ENCODE assay signal across 34 cellular contexts in genomic region chr22:34722901-34723300, GRCh38.
"Had no signal": no experiment of that assay in that cellular context is flagged by ENCODE, and none has a peak within 500 bp of the region (broad histone marks: within the 10 kb centered on the region; RNA-seq: fewer than 3 reads in every experiment).

No MANE protein-coding gene starts in this region.

- H3K9me3 ChIP-seq: MG63 had no signal

- DNase-seq: Karpas-422, Kasumi-1, MG63, MM.1S, MV-4-11, NCI-H1048, NCI-H1092, NCI-H1092 treated with DMSO at 0.1 percent for 48 hours, NCI-H1105, NCI-H1105 treated with DMSO at 0.1 percent for 48 hours, NCI-H1417, NCI-H1417 treated with DMSO at 0.1 percent for 48 hours, NCI-H1436, NCI-H1436 treated with DMSO at 0.1 percent for 48 hours, NCI-H146, NCI-H1694, NCI-H1694 treated with DMSO at 0.1 percent for 48 hours, NCI-H187, NCI-H187 treated with DMSO at 0.1 percent for 48 hours, NCI-H1930, NCI-H2029, NCI-H2029 treated with DMSO at 0.1 percent for 48 hours, NCI-H2081, NCI-H2081 treated with DMSO at 0.1 percent for 48 hours, NCI-H2107, NCI-H2171, NCI-H2171 treated with DMSO at 0.1 percent for 48 hours, NCI-H2227 treated with DMSO at 0.1 percent for 48 hours, NCI-H226, NCI-H345, NCI-H446, NCI-H446 treated with DMSO at 0.1 percent for 48 hours, NCI-H510A, NCI-H510A treated with DMSO at 0.1 percent for 48 hours had no signal

- H3K27me3 ChIP-seq: MG63 had no signal

- H3K4me3 ChIP-seq: MG63 had no signal

- H3K36me3 ChIP-seq: MG63 had no signal
